1 cellular context compared by ENCODE assay signal in genomic region chr3:140711043-140711718, GRCh38.
TF ChIP-seq lines count a peak whose summit lies in the region.

No MANE protein-coding gene starts in this region.

TF ChIP-seq in HepG2, 621 proteins besides CTCF, POLR2A, EP300 and RAD21 (continued from another document and continues in another):
- TF ChIP-seq RBM39 (IDR thresholded peaks at IDR 0.05; ENCODE audit: low read depth, low read length, poor library complexity, severe bottlenecking), result no peak
- TF ChIP-seq HNF4G (IDR thresholded peaks at IDR 0.05; ENCODE audit: borderline replicate concordance, low read depth, low read length), result peak; percentile 75; the same call in 1 of the 2 replicates
- peak; percentile 17; the same call in 1 of the 2 replicates for TF ChIP-seq HNF4G (CRISPR knock-in tag; IDR thresholded peaks at IDR 0.05; ENCODE audit: borderline replicate concordance, low read depth)
- no peak for TF ChIP-seq CENPBD1 (CRISPR knock-in tag; IDR thresholded peaks at IDR 0.05; ENCODE audit: borderline replicate concordance, low read depth)
- no peak for TF ChIP-seq RAD51 (IDR thresholded peaks at IDR 0.05; ENCODE audit: borderline replicate concordance)
- TF ChIP-seq MEIS1 (CRISPR knock-in tag; IDR thresholded peaks at IDR 0.05; ENCODE audit: borderline replicate concordance), result no peak
- TF ChIP-seq CHCHD3 (CRISPR knock-in tag; IDR thresholded peaks at IDR 0.05), result no peak
- peak; percentile 39; the same call in 1 of the 2 replicates for TF ChIP-seq BRD4 (CRISPR knock-in tag; IDR thresholded peaks at IDR 0.05)
- TF ChIP-seq FOXK2 (IDR thresholded peaks at IDR 0.05), result no peak
- TF ChIP-seq HNRNPK (IDR thresholded peaks at IDR 0.05; ENCODE audit: low read depth, low read length, poor library complexity, severe bottlenecking), result no peak
- TF ChIP-seq ZNF788 (CRISPR knock-in tag; IDR thresholded peaks at IDR 0.05; ENCODE audit: borderline replicate concordance), result peak; percentile 44; the same call in 1 of the 2 replicates
- peak; percentile 28 for TF ChIP-seq ASH2L (IDR thresholded peaks at IDR 0.05; ENCODE audit: insufficient read length, low read depth, low read length)
- TF ChIP-seq ZNF609 (CRISPR knock-in tag; IDR thresholded peaks at IDR 0.05; ENCODE audit: borderline replicate concordance), result peak; percentile 75; the same call in 1 of the 2 replicates
- TF ChIP-seq REXO4 (CRISPR knock-in tag; IDR thresholded peaks at IDR 0.05; ENCODE audit: borderline replicate concordance), result no peak
- TF ChIP-seq DBP (CRISPR knock-in tag; IDR thresholded peaks at IDR 0.05; ENCODE audit: not compliant biosample characterization), result no peak
- no peak for TF ChIP-seq RNF2 (conservative IDR thresholded peaks at IDR 0.05; ENCODE audit: low read depth)
- TF ChIP-seq SMAD1 (CRISPR knock-in tag; IDR thresholded peaks at IDR 0.05; ENCODE audit: borderline replicate concordance, low read depth), result no peak
- peak; percentile 38; the same call in 1 of the 2 replicates for TF ChIP-seq JUND (CRISPR knock-in tag; IDR thresholded peaks at IDR 0.05)
- TF ChIP-seq E2F1 (CRISPR knock-in tag; IDR thresholded peaks at IDR 0.05), result no peak
- TF ChIP-seq ELK4 (CRISPR knock-in tag; IDR thresholded peaks at IDR 0.05; ENCODE audit: borderline replicate concordance), result no peak
- no peak for TF ChIP-seq ZNF274 (CRISPR knock-in tag; IDR thresholded peaks at IDR 0.05)
- no peak for TF ChIP-seq CERS6 (CRISPR knock-in tag; IDR thresholded peaks at IDR 0.05)
- TF ChIP-seq ZSCAN9 (CRISPR knock-in tag; IDR thresholded peaks at IDR 0.05; ENCODE audit: borderline replicate concordance), result peak; percentile 56; the same call in 1 of the 2 replicates
- peak; percentile 54 for TF ChIP-seq FOSL2 (CRISPR knock-in tag; IDR thresholded peaks at IDR 0.05)
- peak; percentile 31; the same call in 1 of the 2 replicates for TF ChIP-seq TARDBP (CRISPR knock-in tag; IDR thresholded peaks at IDR 0.05)
- TF ChIP-seq ZNF775 (CRISPR knock-in tag; IDR thresholded peaks at IDR 0.05; ENCODE audit: borderline replicate concordance), result no peak
- peak; percentile 60 for TF ChIP-seq POGZ (CRISPR knock-in tag; IDR thresholded peaks at IDR 0.05)
- peak; percentile 87 for TF ChIP-seq TCF7L2 (IDR thresholded peaks at IDR 0.05; ENCODE audit: low read depth, low read length)
- 0 out of 2 replicates have a peak, but pooled peaks have one; percentile 31 for TF ChIP-seq KDM2A (CRISPR knock-in tag; IDR thresholded peaks at IDR 0.05; ENCODE audit: borderline replicate concordance, low read depth)
- TF ChIP-seq ETV5 (CRISPR knock-in tag; IDR thresholded peaks at IDR 0.05; ENCODE audit: borderline replicate concordance), result peak; percentile 10; the same call in 1 of the 2 replicates
- no peak for TF ChIP-seq ZNF691 (CRISPR knock-in tag; IDR thresholded peaks at IDR 0.05; ENCODE audit: borderline replicate concordance, low read depth)
- TF ChIP-seq ZNF207 (IDR thresholded peaks at IDR 0.05; ENCODE audit: borderline replicate concordance), result no peak
- peak; percentile 63; the same call in 1 of the 2 replicates for TF ChIP-seq ZBED4 (CRISPR knock-in tag; IDR thresholded peaks at IDR 0.05; ENCODE audit: borderline replicate concordance)
- TF ChIP-seq ZNF768 (CRISPR knock-in tag; IDR thresholded peaks at IDR 0.05), result no peak
- TF ChIP-seq STAT6 (CRISPR knock-in tag; IDR thresholded peaks at IDR 0.05; ENCODE audit: borderline replicate concordance), result no peak
- no peak for TF ChIP-seq TRIM22 (IDR thresholded peaks at IDR 0.05)
- TF ChIP-seq ZBTB26 (CRISPR knock-in tag; IDR thresholded peaks at IDR 0.05; ENCODE audit: borderline replicate concordance), result no peak; the same call in 1 of the 2 replicates
- TF ChIP-seq NR2F2 (IDR thresholded peaks at IDR 0.05; ENCODE audit: borderline replicate concordance, low read depth), result peak; percentile 90
- TF ChIP-seq ZNF776 (CRISPR knock-in tag; IDR thresholded peaks at IDR 0.05), result no peak
- TF ChIP-seq U2AF2 (IDR thresholded peaks at IDR 0.05; ENCODE audit: low read depth, low read length), result no peak
- TF ChIP-seq PHF21A (CRISPR knock-in tag; IDR thresholded peaks at IDR 0.05), result peak; percentile 77
- no peak for TF ChIP-seq FLYWCH1 (CRISPR knock-in tag; IDR thresholded peaks at IDR 0.05)
